ENCODE assay signal across 1 cellular context in the genomic region with DNA sequence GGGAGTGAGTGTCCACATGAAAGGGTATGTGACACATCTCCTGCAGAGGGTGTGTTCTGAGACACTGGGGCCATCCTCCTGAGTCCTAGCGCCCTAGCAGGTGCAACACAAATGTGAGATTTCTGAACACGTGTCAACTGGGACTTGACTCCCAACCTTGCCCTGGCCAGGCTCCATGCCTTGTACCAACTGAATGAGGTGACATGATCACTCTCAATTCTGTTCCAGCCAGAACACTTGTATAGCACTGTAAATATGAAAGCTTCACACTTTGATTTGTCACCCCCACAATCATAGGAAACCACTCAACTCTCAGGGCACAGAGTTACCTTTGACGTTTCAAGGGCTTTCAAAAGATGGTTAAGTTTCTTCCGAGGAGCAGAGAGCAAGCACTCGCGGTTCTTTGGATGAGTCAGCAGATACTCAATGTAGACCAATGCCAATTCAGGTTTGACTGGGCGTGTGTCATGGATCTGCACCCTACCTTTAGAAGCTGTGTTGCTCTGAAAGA.
TF ChIP-seq lines count a peak whose summit lies in the region.

No MANE protein-coding gene starts in this region.

TF ChIP-seq in GM23338, 12 proteins besides CTCF, POLR2A, EP300 and RAD21:
- TF ChIP-seq, protein P1, sequence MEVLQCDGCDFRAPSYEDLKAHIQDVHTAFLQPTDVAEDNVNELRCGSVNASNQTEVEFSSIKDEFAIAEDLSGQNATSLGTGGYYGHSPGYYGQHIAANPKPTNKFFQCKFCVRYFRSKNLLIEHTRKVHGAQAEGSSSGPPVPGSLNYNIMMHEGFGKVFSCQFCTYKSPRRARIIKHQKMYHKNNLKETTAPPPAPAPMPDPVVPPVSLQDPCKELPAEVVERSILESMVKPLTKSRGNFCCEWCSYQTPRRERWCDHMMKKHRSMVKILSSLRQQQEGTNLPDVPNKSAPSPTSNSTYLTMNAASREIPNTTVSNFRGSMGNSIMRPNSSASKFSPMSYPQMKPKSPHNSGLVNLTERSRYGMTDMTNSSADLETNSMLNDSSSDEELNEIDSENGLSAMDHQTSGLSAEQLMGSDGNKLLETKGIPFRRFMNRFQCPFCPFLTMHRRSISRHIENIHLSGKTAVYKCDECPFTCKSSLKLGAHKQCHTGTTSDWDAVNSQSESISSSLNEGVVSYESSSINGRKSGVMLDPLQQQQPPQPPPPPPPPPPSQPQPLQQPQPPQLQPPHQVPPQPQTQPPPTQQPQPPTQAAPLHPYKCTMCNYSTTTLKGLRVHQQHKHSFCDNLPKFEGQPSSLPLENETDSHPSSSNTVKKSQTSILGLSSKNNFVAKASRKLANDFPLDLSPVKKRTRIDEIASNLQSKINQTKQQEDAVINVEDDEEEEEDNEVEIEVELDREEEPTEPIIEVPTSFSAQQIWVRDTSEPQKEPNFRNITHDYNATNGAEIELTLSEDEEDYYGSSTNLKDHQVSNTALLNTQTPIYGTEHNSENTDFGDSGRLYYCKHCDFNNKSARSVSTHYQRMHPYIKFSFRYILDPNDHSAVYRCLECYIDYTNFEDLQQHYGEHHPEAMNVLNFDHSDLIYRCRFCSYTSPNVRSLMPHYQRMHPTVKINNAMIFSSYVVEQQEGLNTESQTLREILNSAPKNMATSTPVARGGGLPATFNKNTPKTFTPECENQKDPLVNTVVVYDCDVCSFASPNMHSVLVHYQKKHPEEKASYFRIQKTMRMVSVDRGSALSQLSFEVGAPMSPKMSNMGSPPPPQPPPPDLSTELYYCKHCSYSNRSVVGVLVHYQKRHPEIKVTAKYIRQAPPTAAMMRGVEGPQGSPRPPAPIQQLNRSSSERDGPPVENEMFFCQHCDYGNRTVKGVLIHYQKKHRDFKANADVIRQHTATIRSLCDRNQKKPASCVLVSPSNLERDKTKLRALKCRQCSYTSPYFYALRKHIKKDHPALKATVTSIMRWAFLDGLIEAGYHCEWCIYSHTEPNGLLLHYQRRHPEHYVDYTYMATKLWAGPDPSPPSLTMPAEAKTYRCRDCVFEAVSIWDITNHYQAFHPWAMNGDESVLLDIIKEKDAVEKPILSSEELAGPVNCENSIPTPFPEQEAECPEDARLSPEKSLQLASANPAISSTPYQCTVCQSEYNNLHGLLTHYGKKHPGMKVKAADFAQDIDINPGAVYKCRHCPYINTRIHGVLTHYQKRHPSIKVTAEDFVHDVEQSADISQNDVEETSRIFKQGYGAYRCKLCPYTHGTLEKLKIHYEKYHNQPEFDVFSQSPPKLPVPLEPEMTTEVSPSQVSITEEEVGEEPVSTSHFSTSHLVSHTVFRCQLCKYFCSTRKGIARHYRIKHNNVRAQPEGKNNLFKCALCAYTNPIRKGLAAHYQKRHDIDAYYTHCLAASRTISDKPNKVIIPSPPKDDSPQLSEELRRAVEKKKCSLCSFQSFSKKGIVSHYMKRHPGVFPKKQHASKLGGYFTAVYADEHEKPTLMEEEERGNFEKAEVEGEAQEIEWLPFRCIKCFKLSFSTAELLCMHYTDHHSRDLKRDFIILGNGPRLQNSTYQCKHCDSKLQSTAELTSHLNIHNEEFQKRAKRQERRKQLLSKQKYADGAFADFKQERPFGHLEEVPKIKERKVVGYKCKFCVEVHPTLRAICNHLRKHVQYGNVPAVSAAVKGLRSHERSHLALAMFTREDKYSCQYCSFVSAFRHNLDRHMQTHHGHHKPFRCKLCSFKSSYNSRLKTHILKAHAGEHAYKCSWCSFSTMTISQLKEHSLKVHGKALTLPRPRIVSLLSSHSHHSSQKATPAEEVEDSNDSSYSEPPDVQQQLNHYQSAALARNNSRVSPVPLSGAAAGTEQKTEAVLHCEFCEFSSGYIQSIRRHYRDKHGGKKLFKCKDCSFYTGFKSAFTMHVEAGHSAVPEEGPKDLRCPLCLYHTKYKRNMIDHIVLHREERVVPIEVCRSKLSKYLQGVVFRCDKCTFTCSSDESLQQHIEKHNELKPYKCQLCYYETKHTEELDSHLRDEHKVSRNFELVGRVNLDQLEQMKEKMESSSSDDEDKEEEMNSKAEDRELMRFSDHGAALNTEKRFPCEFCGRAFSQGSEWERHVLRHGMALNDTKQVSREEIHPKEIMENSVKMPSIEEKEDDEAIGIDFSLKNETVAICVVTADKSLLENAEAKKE (CRISPR knock-in tag; IDR thresholded peaks at IDR 0.05), result no peak
- TF ChIP-seq POLR2AphosphoS5 (IDR thresholded peaks at IDR 0.05; ENCODE audit: low read depth) (no peak), CREB1 (CRISPR knock-in tag; IDR thresholded peaks at IDR 0.05; ENCODE audit: low read depth) (no peak), ZNF331 (CRISPR knock-in tag; IDR thresholded peaks at IDR 0.05; ENCODE audit: low read depth) (no peak), STAT1 (IDR thresholded peaks at IDR 0.05; ENCODE audit: unreplicated experiment) (no peak), ETS1 (IDR thresholded peaks at IDR 0.05) (no peak), JUNB (IDR thresholded peaks at IDR 0.05; ENCODE audit: unreplicated experiment) (no peak), EZH2phosphoT487 (IDR thresholded peaks at IDR 0.05; ENCODE audit: unreplicated experiment) (no peak), REST (IDR thresholded peaks at IDR 0.05; ENCODE audit: unreplicated experiment) (no peak)
